Comparison of ENCODE assay signal across 19 cellular contexts in the genomic region with DNA sequence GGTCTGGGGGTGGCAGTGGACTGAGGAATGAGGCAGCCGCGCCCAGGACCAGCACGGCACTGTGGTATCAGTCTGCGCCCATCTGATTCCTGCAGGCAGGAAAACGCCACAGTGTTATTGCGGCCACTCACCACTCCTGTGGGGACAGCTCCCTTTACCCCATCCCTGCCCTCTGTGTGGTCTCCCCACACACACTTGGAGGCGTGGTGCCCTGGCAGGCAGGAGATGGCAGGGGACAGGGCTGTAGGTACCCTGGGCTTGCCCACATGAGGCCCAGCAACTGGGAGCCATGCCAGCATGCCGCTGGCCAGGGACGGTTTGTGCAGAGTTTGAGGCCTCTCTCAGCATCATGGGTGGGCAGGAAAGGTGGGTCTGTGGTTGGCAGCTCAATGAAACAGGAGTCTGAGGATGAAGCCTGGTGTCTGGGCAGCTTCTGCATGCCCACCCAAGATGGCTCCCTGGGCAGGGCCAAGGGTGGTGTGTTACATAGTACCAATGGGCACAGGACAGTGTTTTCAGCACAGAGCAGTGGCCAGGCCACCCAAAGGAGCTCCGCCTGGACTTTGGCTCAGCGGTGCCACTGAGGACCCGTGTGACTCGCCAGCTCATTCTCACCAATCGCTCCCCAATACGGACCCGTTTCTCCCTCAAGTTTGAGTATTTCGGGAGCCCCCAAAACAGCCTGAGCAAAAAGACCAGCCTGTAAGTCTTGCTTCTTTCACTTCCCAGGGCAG.
"Had no signal": no experiment of that assay in that cellular context is flagged by ENCODE, and none has a peak within 500 bp of the region (broad histone marks: within the 10 kb centered on the region; RNA-seq: fewer than 3 reads in every experiment).

No MANE protein-coding gene starts in this region.

- H3K9me3 Mint-ChIP-seq: type B pancreatic cell had no signal

- H3K27ac Mint-ChIP-seq: activated naive CD8-positive, alpha-beta T cell treated with anti-CD3 and anti-CD28 coated beads, Interleukin-2, amount 50 U/mL, for 24 hours; activated T-helper 1 cell treated with anti-CD3 and anti-CD28 coated beads, Interleukin-12 subunit alpha, Interleukin-12 subunit beta, Interleukin-2, Interleukin-4 antibody, amounts not matched to agents 30 ng/mL and 10 ng/mL and 1 ng/mL, durations not matched to agents 14 hours and 24 hours and 36 hours; nephron; stimulated activated naive B cell treated with anti-CD40 and anti-IgM and Interleukin-4, amounts not matched to agents 10 μg/mL and 1 μg/mL and 100 μg/mL, for 72 hours; type B pancreatic cell had no signal

- H3K27ac ChIP-seq: foreskin keratinocyte, skin epidermis, testis, vagina had no signal

- H3K36me3 ChIP-seq: left lung, vagina had no signal

- H3K36me3 Mint-ChIP-seq: type B pancreatic cell had no signal

- DNase-seq: activated CD4-positive, alpha-beta T cell treated with anti-CD3 and anti-CD28 coated beads for 4 hours; activated CD4-positive, alpha-beta T cell treated with anti-CD3 and anti-CD28 coated beads, Interleukin-2, amount 50 U/mL, for 48 hours; activated gamma-delta T cell; activated naive CD4-positive, alpha-beta T cell treated with anti-CD3 and anti-CD28 coated beads, Interleukin-2, amount 50 U/mL, for 16 hours; activated naive CD8-positive, alpha-beta T cell treated with anti-CD3 and anti-CD28 coated beads, Interleukin-2, amount 50 U/mL, for 24 hours; cerebellar nuclear complex; cortex of kidney; foreskin keratinocyte; left lung; mammary epithelial cell; occipital lobe; stimulated activated naive B cell treated with anti-CD40 and anti-IgM and Interleukin-4, amounts not matched to agents 10 μg/mL and 1 μg/mL and 100 μg/mL, for 72 hours; T-helper 1 cell; testis had no signal

- H3K4me3 Mint-ChIP-seq: activated naive CD8-positive, alpha-beta T cell treated with anti-CD3 and anti-CD28 coated beads, Interleukin-2, amount 50 U/mL, for 24 hours; activated T-helper 1 cell treated with anti-CD3 and anti-CD28 coated beads, Interleukin-12 subunit alpha, Interleukin-12 subunit beta, Interleukin-2, Interleukin-4 antibody, amounts not matched to agents 30 ng/mL and 10 ng/mL and 1 ng/mL, durations not matched to agents 14 hours and 24 hours and 36 hours; nephron; stimulated activated naive B cell treated with anti-CD40 and anti-IgM and Interleukin-4, amounts not matched to agents 10 μg/mL and 1 μg/mL and 100 μg/mL, for 72 hours; type B pancreatic cell had no signal

- H3K4me1 ChIP-seq: foreskin keratinocyte, testis, vagina had no signal

- H3K4me3 ChIP-seq: left lung, skin epidermis, testis, vagina had no signal

- H3K9me3 ChIP-seq: testis, vagina had no signal

- ATAC-seq: activated naive CD8-positive, alpha-beta T cell treated with anti-CD3 and anti-CD28 coated beads, Interleukin-2, amount 50 U/mL, for 24 hours; foreskin keratinocyte; left lung; stimulated activated naive B cell treated with anti-CD40 and anti-IgM and Interleukin-4, amounts not matched to agents 10 μg/mL and 1 μg/mL and 100 μg/mL, for 72 hours had no signal

- H3K27me3 Mint-ChIP-seq: type B pancreatic cell had no signal

- H3K27me3 ChIP-seq: foreskin keratinocyte, left lung, testis, vagina had no signal

- H3K4me1 Mint-ChIP-seq: activated naive CD8-positive, alpha-beta T cell treated with anti-CD3 and anti-CD28 coated beads, Interleukin-2, amount 50 U/mL, for 24 hours; nephron had no signal
